8 cellular contexts compared by ENCODE assay signal in the genomic region with DNA sequence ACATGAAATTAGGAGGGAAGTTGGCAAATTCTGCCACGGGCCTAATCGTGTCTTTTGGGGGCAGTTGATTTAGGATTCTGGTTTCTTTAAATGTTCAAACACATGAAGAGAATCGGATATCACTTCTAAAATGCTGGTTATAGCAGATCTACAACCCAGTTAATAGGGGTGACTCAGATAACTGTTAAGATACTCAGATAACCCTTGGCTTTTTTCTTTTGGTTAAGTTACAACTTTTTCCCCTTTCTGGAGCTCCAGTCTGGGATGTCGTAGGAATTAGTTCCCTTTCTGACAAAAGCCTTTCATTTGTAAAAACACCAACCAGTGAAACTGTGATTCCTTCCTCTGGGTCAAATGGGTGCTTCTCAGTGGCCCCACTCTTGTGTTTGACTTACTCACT. TPM values are rescaled to one million over a fixed set of nuclear protein-coding genes. Genes with fewer than 3 reads are reported as not detected.
A peak's percentile ranks its signal among the peaks of the same experiment; 100 is the strongest.
DNase-seq lines count a peak whose midpoint lies in the region; ATAC-seq, FAIRE-seq and TF ChIP-seq lines count a peak whose summit lies in the region.

No MANE protein-coding gene starts in this region.

- peak overlapping the region in 1 of 2 experiments; percentile 71; a peak in 2 of 4 replicates for H3K9ac ChIP-seq in K562 (ENCODE audit: insufficient read depth in 1 of 2, low read depth in 2 of 2, low read length in 2 of 2)
- H3K9ac ChIP-seq in mesendoderm (ENCODE audit: low read length) = peak overlapping the region; percentile 70

- H3K23ac ChIP-seq in mesendoderm (ENCODE audit: low read length) = no peak overlapping the region

- no TSS peak for BruUV-seq in K562 (replicated peaks; lab: Mats Ljungman, UMichigan)

- in situ Hi-C loops in K562 (cut with MboI) = no loop called here

- ATAC-seq in heart left ventricle = no peak
- ATAC-seq in Right ventricle myocardium superior (ENCODE audit: poor library complexity) = no peak
- no peak for ATAC-seq in K562
- ATAC-seq in upper lobe of right lung = no peak
- no peak for ATAC-seq in GM18505 (IDR thresholded peaks at IDR 0.05; ENCODE audit: unreplicated experiment)
- no peak for ATAC-seq in GM21515 (IDR thresholded peaks at IDR 0.05; ENCODE audit: unreplicated experiment)

- H4K5ac ChIP-seq in mesendoderm (ENCODE audit: low read length) = no peak overlapping the region

- intact Hi-C loops in heart left ventricle (cut with DNase I) (no loop called here), Right ventricle myocardium superior (cut with DNase I) (no loop called here), K562 (cut with micrococcal nuclease) (loop anchor here (2.0 kb wide), 1 partner anchor 48 kb away; no protein-coding TSS in a partner anchor), upper lobe of right lung (cut with DNase I) (no loop called here)

- H2AFZ ChIP-seq in K562 (ENCODE audit: low read depth, low read length) = peak overlapping the region; percentile 97; the same call in 1 of the 2 replicates

- TF ChIP-seq RAD21 in K562 (CRISPR knock-in tag; conservative IDR thresholded peaks at IDR 0.05 in 1 of 2, IDR thresholded peaks at IDR 0.05 in 1 of 2) = no peak

- H3K4me2 ChIP-seq in K562 (ENCODE audit: insufficient read depth, low read length) = peak overlapping the region; percentile 87
- H3K4me2 ChIP-seq in mesendoderm (ENCODE audit: low read length) = no peak overlapping the region

- H3K27ac ChIP-seq in heart left ventricle = no peak overlapping the region
- H3K27ac ChIP-seq in K562 (ENCODE audit: extremely low read depth, low read depth, low read length) = no peak overlapping the region
- no peak overlapping the region for H3K27ac ChIP-seq in mesendoderm (ENCODE audit: low read depth, low read length)
- H3K27ac ChIP-seq in upper lobe of right lung = no peak overlapping the region

- FAIRE-seq in K562 (lab: Jason Lieb, UNC) = no peak

- no peaks in the 10 kb centered on the region for H4K20me1 ChIP-seq in K562 (replicated peaks; ENCODE audit: control insufficient read depth, insufficient read depth, low read length)

- H3K4me3 ChIP-seq in heart left ventricle = peak overlapping the region in 9 of 12 donors; percentile 47 to 68 (median 56)
- H3K4me3 ChIP-seq in K562 = peak overlapping the region; percentile 78
- H3K4me3 ChIP-seq in mesendoderm (ENCODE audit: low read length) = no peak overlapping the region
- peak overlapping the region; percentile 48 for H3K4me3 ChIP-seq in upper lobe of right lung

- WGBS in heart left ventricle, 4 donors = 64 to 69% (median 67%) methylated on average over 4 of the region's 4 CpGs
- 4% methylated on average over 4 of the region's 4 CpGs for WGBS in K562 (ENCODE audit: insufficient coverage, low coverage, missing lambda C conversion rate)
- WGBS in mesendoderm (ENCODE audit: extremely low coverage, insufficient coverage, low lambda C conversion rate) = no CpG with 5 or more reads among the region's 4 CpGs

- H3K4me1 ChIP-seq in heart left ventricle (peaks cover 0 to 21% (median 0%) of the 10 kb centered on the region in 12 donors), K562 (replicated peaks in 1 of 2; ENCODE audit: control insufficient read depth in 2 of 2, insufficient read depth in 2 of 2, low read length in 2 of 2) (peaks cover 16% of the 10 kb centered on the region in 2 experiments; a peak in 4 of 5 replicates), mesendoderm (ENCODE audit: control insufficient read depth, low read depth, low read length) (no peaks in the 10 kb centered on the region), upper lobe of right lung (no peaks in the 10 kb centered on the region)

- POLR2A ChIA-PET in K562 (lab: Yijun Ruan, JAX) = interaction anchor here (1.0 to 3.4 kb wide), 5 partner anchors 8 to 22 kb away, joined by 4 to 25 read pairs (median 6); a partner anchor contains a TSS

- H2AK5ac ChIP-seq in mesendoderm (ENCODE audit: low read length) = no peak overlapping the region

- TF ChIP-seq CTCF in heart left ventricle (IDR thresholded peaks at IDR 0.05) (no peak), K562 (IDR thresholded peaks at IDR 0.05 in 2 of 3, conservative IDR thresholded peaks at IDR 0.05 in 1 of 3; ENCODE audit: insufficient read depth in 2 of 3, low read depth in 1 of 3, low read length in 3 of 3) (no peak), upper lobe of right lung (IDR thresholded peaks at IDR 0.05) (no peak)

- CTCF ChIA-PET in K562 (lab: Yijun Ruan, JAX; ENCODE audit: low intra/inter-chr PET ratio) = no interaction called here

- H3K36me3 ChIP-seq in heart left ventricle (no peaks in the 10 kb centered on the region), K562 (ENCODE audit: control insufficient read depth, insufficient read depth, low read length) (no peaks in the 10 kb centered on the region), mesendoderm (ENCODE audit: control insufficient read depth, insufficient read depth, low read length) (no peaks in the 10 kb centered on the region), upper lobe of right lung (no peaks in the 10 kb centered on the region)

- H3K9me1 ChIP-seq in K562 (ENCODE audit: control insufficient read depth, insufficient read depth, low read length) = no peaks in the 10 kb centered on the region

- H3K4ac ChIP-seq in mesendoderm (ENCODE audit: low read depth, low read length) = no peak overlapping the region

- no peak for TF ChIP-seq EP300 in K562 (IDR thresholded peaks at IDR 0.05; ENCODE audit: low read length)

- DNase-seq in heart left ventricle = no peak
- no peak for DNase-seq in Right ventricle myocardium superior
- DNase-seq in K562 (ENCODE audit: extremely low read depth in 1 of 4, low spot score in 3 of 4) = no peak
- DNase-seq in mesendoderm = no peak
- DNase-seq in upper lobe of right lung = no peak
- no peak for DNase-seq in GOT3 (lab: John Stamatoyannopoulos, UW)

- H3K27me3 ChIP-seq in heart left ventricle (peaks cover 0 to 33% (median 13%) of the 10 kb centered on the region in 9 donors), K562 (ENCODE audit: control insufficient read depth in 2 of 2, insufficient read depth in 2 of 2, low read length in 2 of 2) (no peaks in the 10 kb centered on the region), mesendoderm (ENCODE audit: insufficient read depth, low read length, poor library complexity) (peaks cover 2% of the 10 kb centered on the region), upper lobe of right lung (peaks cover 18% of the 10 kb centered on the region)

- no peaks in the 10 kb centered on the region for H3K79me1 ChIP-seq in mesendoderm (ENCODE audit: low read length)

- H3K18ac ChIP-seq in mesendoderm (ENCODE audit: low read length) = no peak overlapping the region

- no peak overlapping the region for H2BK15ac ChIP-seq in mesendoderm (replicated peaks; ENCODE audit: low read depth)

- H2BK120ac ChIP-seq in mesendoderm (ENCODE audit: low read depth, low read length) = no peak overlapping the region

- TF ChIP-seq POLR2A in heart left ventricle (IDR thresholded peaks at IDR 0.05) = no peak
- no peak for TF ChIP-seq POLR2A in K562 (conservative IDR thresholded peaks at IDR 0.05)
- no peak for TF ChIP-seq POLR2A in GM18505 (IDR thresholded peaks at IDR 0.05; ENCODE audit: borderline replicate concordance, extremely low read depth, insufficient read depth, insufficient read length)

- H3K79me2 ChIP-seq in K562 (ENCODE audit: control insufficient read depth, insufficient read depth, low read length) (peaks cover 19% of the 10 kb centered on the region), mesendoderm (ENCODE audit: control insufficient read depth, insufficient read depth, low read length) (no peaks in the 10 kb centered on the region)

- H3K56ac ChIP-seq in mesendoderm (ENCODE audit: low read length) = no peak overlapping the region

- H3K9me3 ChIP-seq in heart left ventricle (no peaks in the 10 kb centered on the region), K562 (replicated peaks; ENCODE audit: control insufficient read depth, insufficient read depth, low read depth, low read length) (no peaks in the 10 kb centered on the region), upper lobe of right lung (no peaks in the 10 kb centered on the region)

- H4K8ac ChIP-seq in mesendoderm (ENCODE audit: low read depth, low read length) = no peak overlapping the region

- no peak overlapping the region for H2BK5ac ChIP-seq in mesendoderm (ENCODE audit: low read length)

RNA-seq across cellular contexts. Expression of a gene that starts 1.0 kb away (rescaled TPM):
- total RNA-seq in heart left ventricle (1 to 10 TPM in 1 of 9 donors, under 1 TPM in 5, not detected in 3; 0.12 to 1.0 (median 0.51) TPM), Right ventricle myocardium superior (0.32 TPM), K562 (2014; rRNA removed) (8.4 and 10.3 TPM in 2 replicates), K562 (2014; rRNA removed; fragmentation: Illumina TruSeq; extraction: Trizol) (13.8 and 13.9 TPM in 2 replicates), K562 (2015; rRNA removed; fragmentation: Illumina TruSeq; extraction: Trizol) (13.8 and 15.5 TPM in 2 replicates), K562 (2021) (9.4 and 9.5 TPM in 2 replicates), upper lobe of right lung (0.81 TPM)
- polyA plus RNA-seq in heart left ventricle (under 1 TPM; 0.17 to 0.38 TPM), K562 (2011; rRNA removed) (14.5 and 19.9 TPM in 2 replicates), K562 (2014; fragmentation: Illumina TruSeq; extraction: Trizol) (12.7 and 15.7 TPM in 2 replicates), K562 (2014; fragmentation: Nextera tagmentation; extraction: Ambion mirVana) (1 to 10 TPM; 5.4 to 8.1 TPM), K562 (2014; rRNA removed) (12.0 and 13.8 TPM in 2 replicates)
- 16.3 and 28.3 TPM in 2 replicates for total RNA-seq in K562 (2011; cell fraction: chromatin; rRNA removed; ENCODE audit: low replicate concordance)
- total RNA-seq in K562 (2011; cell fraction: nucleolus; rRNA removed) = 7.8 and 9.7 TPM in 2 replicates
- 16.7 and 18.7 TPM in 2 replicates for total RNA-seq in K562 (2011; cell fraction: nucleoplasm; rRNA removed)
- 3.4 and 6.0 TPM in 2 replicates for polyA plus RNA-seq in K562 (2011; cell fraction: cytosol; rRNA removed)
- polyA plus RNA-seq in K562 (2011; cell fraction: nucleus; rRNA removed) = 12.6 and 16.7 TPM in 2 replicates
- 5.3 and 7.0 TPM in 2 replicates for polyA plus RNA-seq in K562 (2012)
- polyA minus RNA-seq in K562 (2011; rRNA and poly(A)+ RNA removed) = 13.2 and 14.0 TPM in 2 replicates
- polyA minus RNA-seq in K562 (2011; cell fraction: cytosol; rRNA and poly(A)+ RNA removed) = 4.3 and 5.2 TPM in 2 replicates
- 11.3 and 13.6 TPM in 2 replicates for polyA minus RNA-seq in K562 (2011; cell fraction: nucleus; rRNA and poly(A)+ RNA removed)
- polyA plus RNA-seq in mesendoderm (2013, experiment 1 of 2) = 3.2 TPM
- 3.3 TPM for polyA plus RNA-seq in mesendoderm (2013, experiment 2 of 2)

RNA-seq across cellular contexts. Expression of a gene that starts 22.7 kb away (rescaled TPM):
- total RNA-seq in heart left ventricle = 10 to 100 TPM in 4 of 9 donors, 1 to 10 TPM in 5; 4.8 to 13.9 (median 9.6) TPM
- 1 to 10 TPM; 3.1 to 5.3 TPM for polyA plus RNA-seq in heart left ventricle
- total RNA-seq in Right ventricle myocardium superior = 5.4 TPM
- total RNA-seq in K562 (2011; cell fraction: chromatin; rRNA removed; ENCODE audit: low replicate concordance) = 15.7 and 21.6 TPM in 2 replicates
- total RNA-seq in K562 (2011; cell fraction: nucleolus; rRNA removed) = 8.2 and 9.9 TPM in 2 replicates
- 15.8 and 19.5 TPM in 2 replicates for total RNA-seq in K562 (2011; cell fraction: nucleoplasm; rRNA removed)
- total RNA-seq in K562 (2014; rRNA removed) = 5.8 and 15.3 TPM in 2 replicates
- 6.2 and 6.4 TPM in 2 replicates for total RNA-seq in K562 (2014; rRNA removed; fragmentation: Illumina TruSeq; extraction: Trizol)
- 4.5 and 4.7 TPM in 2 replicates for total RNA-seq in K562 (2015; rRNA removed; fragmentation: Illumina TruSeq; extraction: Trizol)
- 8.1 and 8.9 TPM in 2 replicates for total RNA-seq in K562 (2021)
- polyA plus RNA-seq in K562 (2011; rRNA removed) = 5.8 and 6.1 TPM in 2 replicates
- 4.6 and 6.3 TPM in 2 replicates for polyA plus RNA-seq in K562 (2011; cell fraction: cytosol; rRNA removed)
- polyA plus RNA-seq in K562 (2011; cell fraction: nucleus; rRNA removed) = 4.9 and 5.8 TPM in 2 replicates
- polyA plus RNA-seq in K562 (2012) = 2.4 and 3.6 TPM in 2 replicates
- 4.5 and 5.4 TPM in 2 replicates for polyA plus RNA-seq in K562 (2014; fragmentation: Illumina TruSeq; extraction: Trizol)
- 1 to 10 TPM; 1.6 TPM for polyA plus RNA-seq in K562 (2014; fragmentation: Nextera tagmentation; extraction: Ambion mirVana)
- polyA plus RNA-seq in K562 (2014; rRNA removed) = 4.1 and 4.3 TPM in 2 replicates
- polyA minus RNA-seq in K562 (2011; rRNA and poly(A)+ RNA removed) = 17.5 and 18.7 TPM in 2 replicates
- 8.2 and 9.4 TPM in 2 replicates for polyA minus RNA-seq in K562 (2011; cell fraction: cytosol; rRNA and poly(A)+ RNA removed)
- polyA minus RNA-seq in K562 (2011; cell fraction: nucleus; rRNA and poly(A)+ RNA removed) = 5.0 and 10.7 TPM in 2 replicates
- polyA plus RNA-seq in mesendoderm (2013, experiment 1 of 2) = 7.3 TPM
- polyA plus RNA-seq in mesendoderm (2013, experiment 2 of 2) = 7.6 TPM
- 15.7 TPM for total RNA-seq in upper lobe of right lung
